In the genomic region with DNA sequence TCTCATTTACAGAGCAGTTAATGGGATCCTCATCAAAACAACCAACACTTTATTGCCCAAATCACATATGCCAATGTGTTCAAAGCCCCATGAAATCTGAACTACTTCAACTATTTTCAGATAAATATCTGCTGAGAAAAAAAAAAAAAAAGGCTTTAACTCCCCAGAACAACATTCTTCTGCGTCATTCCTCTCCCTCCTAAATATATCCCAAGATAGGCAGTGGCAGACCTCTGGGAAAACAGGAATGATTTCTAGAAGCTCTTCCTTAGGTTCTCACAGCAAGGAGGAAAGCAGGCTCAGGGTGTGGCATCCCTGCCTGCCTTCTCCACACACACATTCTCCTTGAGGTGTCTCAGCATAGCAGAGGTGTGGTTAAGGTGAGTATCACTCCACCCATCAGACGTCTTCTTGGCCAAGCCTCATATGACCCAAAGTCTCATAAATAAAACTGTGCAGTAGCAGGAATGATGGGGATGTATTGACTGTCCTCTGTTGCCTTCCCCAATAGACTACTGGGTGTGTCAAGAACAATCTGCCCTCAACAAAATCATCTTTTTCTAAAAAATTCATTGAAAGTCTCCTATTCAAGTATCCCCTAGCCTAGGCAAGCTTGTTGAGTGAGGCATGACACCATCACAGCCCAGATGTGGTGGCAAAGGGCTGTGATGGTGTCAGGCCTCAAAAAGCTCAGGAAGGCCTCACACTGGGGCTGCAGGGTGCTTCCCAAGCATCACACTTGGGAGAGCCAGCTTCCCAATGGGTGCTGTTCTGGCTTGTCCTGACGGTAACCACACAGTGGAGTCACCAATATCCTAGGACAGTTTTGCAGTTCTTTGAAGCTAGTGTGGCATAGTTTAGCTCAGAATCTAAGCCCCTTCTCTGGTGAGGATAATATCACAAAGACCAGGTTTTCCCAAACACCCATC, we compare ENCODE assay signal across 19 cellular contexts.
DNase-seq lines count a peak whose midpoint lies in the region; TF ChIP-seq lines count a peak whose summit lies in the region.
"Had no signal": no experiment of that assay in that cellular context is flagged by ENCODE, and none has a peak within 500 bp of the region (broad histone marks: within the 10 kb centered on the region; RNA-seq: fewer than 3 reads in every experiment).

No MANE protein-coding gene starts in this region.

- no peaks in the 10 kb centered on the region for H3K27me3 Mint-ChIP-seq in endothelial cell (ENCODE audit: unreplicated experiment)
- H3K27me3 Mint-ChIP-seq: CD4-positive, alpha-beta memory T cell; IgD-negative memory B cell had no signal

- H3K27ac Mint-ChIP-seq in endothelial cell (ENCODE audit: unreplicated experiment): no peak overlapping the region
- H3K27ac Mint-ChIP-seq: CD4-positive, alpha-beta memory T cell; GM23338 had no signal

- POLR2A ChIA-PET in RWPE1 (lab: Yijun Ruan, JAX; ENCODE audit: low non-redundant PET): no interaction called here

- no peak for TF ChIP-seq CTCF in RWPE1 (conservative IDR thresholded peaks at IDR 0.05; ENCODE audit: low read depth)
- TF ChIP-seq CTCF in tibial artery (IDR thresholded peaks at IDR 0.05): no peak
- no peak for TF ChIP-seq CTCF in endothelial cell (IDR thresholded peaks at IDR 0.05; ENCODE audit: unreplicated experiment)

- no peaks in the 10 kb centered on the region for H3K36me3 Mint-ChIP-seq in endothelial cell (ENCODE audit: low read depth, unreplicated experiment)
- H3K36me3 Mint-ChIP-seq: CD4-positive, alpha-beta memory T cell; IgD-negative memory B cell had no signal

- no peak overlapping the region for H3K4me3 ChIP-seq in tibial artery
- H3K4me3 ChIP-seq: BLaER1, GM23338 had no signal

- H3K36me3 ChIP-seq in tibial artery: no peaks in the 10 kb centered on the region
- H3K36me3 ChIP-seq: BLaER1 had no signal

- H3K4me1 ChIP-seq in tibial artery: peaks cover 0 to 22% (median 3%) of the 10 kb centered on the region in 4 donors

- H3K27me3 ChIP-seq in tibial artery: no peaks in the 10 kb centered on the region
- H3K27me3 ChIP-seq: BLaER1 had no signal

- no peaks in the 10 kb centered on the region for H3K9me3 Mint-ChIP-seq in endothelial cell (ENCODE audit: unreplicated experiment)
- H3K9me3 Mint-ChIP-seq: GM23338 had no signal

- peak; percentile 23 for DNase-seq in RWPE1 (ENCODE audit: low spot score)
- peak; percentile 97 for DNase-seq in epithelial cell of prostate (ENCODE audit: low read depth, low spot score)
- DNase-seq in left kidney (ENCODE audit: low read depth, low spot score): peak; percentile 8
- no peak for DNase-seq in tibial artery
- DNase-seq in endothelial cell (ENCODE audit: low spot score): no peak
- no peak for DNase-seq in glomerular visceral epithelial cell (ENCODE audit: extremely low spot score)
- DNase-seq in cerebellar nuclear complex (lab: John Stamatoyannopoulos, UW): no peak
- DNase-seq: CD4-positive, alpha-beta memory T cell; HCEC 1CT; Kasumi-1; NCI-H1092 treated with DMSO at 0.1 percent for 48 hours; NCI-H146; NCI-H2081; NCI-H2171 treated with DMSO at 0.1 percent for 48 hours; NCI-H510A treated with DMSO at 0.1 percent for 48 hours; NCI-H774 had no signal

- H3K27ac ChIP-seq in RWPE1 (no peak overlapping the region), epithelial cell of prostate (peak overlapping the region; percentile 79), tibial artery (peak overlapping the region; percentile 5 to 50)
- H3K27ac ChIP-seq: BLaER1 had no signal

- no peaks in the 10 kb centered on the region for H3K9me3 ChIP-seq in tibial artery
- H3K9me3 ChIP-seq: BLaER1 had no signal

- H3K4me3 Mint-ChIP-seq in endothelial cell (ENCODE audit: unreplicated experiment): no peak overlapping the region
- H3K4me3 Mint-ChIP-seq: CD4-positive, alpha-beta memory T cell; GM23338; IgD-negative memory B cell had no signal

- peaks cover 15% of the 10 kb centered on the region for H3K4me1 Mint-ChIP-seq in endothelial cell (ENCODE audit: unreplicated experiment)
- H3K4me1 Mint-ChIP-seq: CD4-positive, alpha-beta memory T cell; GM23338; IgD-negative memory B cell had no signal

- intact Hi-C loops in tibial artery (cut with DNase I; ENCODE audit: low total_unique reads): no loop called here

- CTCF ChIA-PET in RWPE1 (lab: Yijun Ruan, JAX): no interaction called here

Comparison
In these comparisons a context has a peak if more than half of its experiments do, and no peak if none do; other contexts are left out.
1. DNase-seq: peak in RWPE1 (single experiment), epithelial cell of prostate (single experiment) and left kidney (single experiment); none in tibial artery (0 of 2), endothelial cell (single experiment), glomerular visceral epithelial cell (single experiment) and cerebellar nuclear complex (0 of 2).